Comparison of ENCODE assay signal across 8 cellular contexts in genomic region chr16:4616047-4616811, GRCh38. TPM values are rescaled to one million over a fixed set of nuclear protein-coding genes. Genes with fewer than 3 reads are reported as not detected.
DNase-seq lines count a peak whose midpoint lies in the region; ATAC-seq and TF ChIP-seq lines count a peak whose summit lies in the region.

No MANE protein-coding gene starts in this region.

- 0% methylated on average over 14 of the region's 57 CpGs for WGBS in right lobe of liver (ENCODE audit: insufficient coverage, low coverage, low lambda C conversion rate, missing lambda C conversion rate)

- H3K36me3 ChIP-seq in CD4-positive, CD25-positive, alpha-beta regulatory T cell (ENCODE audit: control insufficient read depth, insufficient read depth, low read length): no peaks in the 10 kb centered on the region
- H3K36me3 ChIP-seq in right lobe of liver: no peaks in the 10 kb centered on the region

- ATAC-seq in CD4-positive, CD25-positive, alpha-beta regulatory T cell (ENCODE audit: low read depth in 2 of 2): peak; percentile 91 to 92
- peak; percentile 81 for ATAC-seq in GM19395 (IDR thresholded peaks at IDR 0.05; ENCODE audit: unreplicated experiment)
- ATAC-seq in HG03565 (IDR thresholded peaks at IDR 0.05; ENCODE audit: unreplicated experiment): peak; percentile 61
- ATAC-seq in right lobe of liver: peak; percentile 76 to 85 (median 78)

- no peaks in the 10 kb centered on the region for H3K27me3 Mint-ChIP-seq in CD4-positive, CD25-positive, alpha-beta regulatory T cell

- TF ChIP-seq POLR2A in right lobe of liver (IDR thresholded peaks at IDR 0.05): peak; percentile 92

- DNase-seq in CD4-positive, CD25-positive, alpha-beta regulatory T cell: peak; percentile 99 to 100 (median 99)
- peak; percentile 91 for DNase-seq in NCI-H748 treated with DMSO at 0.1 percent for 48 hours (lab: John Stamatoyannopoulos, UW)
- peak; percentile 98 to 99 for DNase-seq in activated CD4-positive, alpha-beta T cell treated with anti-CD3 and anti-CD28 coated beads, Interleukin-2, amount 50 U/mL, for 48 hours
- DNase-seq in dorsolateral prefrontal cortex: peak; percentile 98 to 100 (median 99)
- peak; percentile 99 to 100 (median 99) for DNase-seq in right lobe of liver
- DNase-seq in stimulated activated CD4-positive, alpha-beta T cell treated with anti-CD3 and anti-CD28 coated beads, Interleukin-4, amount 100 ng/mL, for 4 hours: peak; percentile 99 to 100

- no peaks in the 10 kb centered on the region for H3K36me3 Mint-ChIP-seq in CD4-positive, CD25-positive, alpha-beta regulatory T cell

- peaks cover 0 to 52% (median 8%) of the 10 kb centered on the region in 4 donors for H3K4me1 Mint-ChIP-seq in CD4-positive, CD25-positive, alpha-beta regulatory T cell

- no peaks in the 10 kb centered on the region for H3K27me3 ChIP-seq in CD4-positive, CD25-positive, alpha-beta regulatory T cell (ENCODE audit: control insufficient read depth, insufficient read depth, low read length)
- no peaks in the 10 kb centered on the region for H3K27me3 ChIP-seq in dorsolateral prefrontal cortex
- H3K27me3 ChIP-seq in right lobe of liver: no peaks in the 10 kb centered on the region

- peak overlapping the region; percentile 93 to 96 (median 95) for H3K4me3 Mint-ChIP-seq in CD4-positive, CD25-positive, alpha-beta regulatory T cell

- H3K27ac ChIP-seq in CD4-positive, CD25-positive, alpha-beta regulatory T cell (ENCODE audit: insufficient read depth, low read length, poor library complexity, severe bottlenecking): peak overlapping the region; percentile 96
- H3K27ac ChIP-seq in dorsolateral prefrontal cortex (peak overlapping the region; percentile 75 to 100 (median 98)), right lobe of liver (peak overlapping the region; percentile 97 to 100 (median 98))

- no peaks in the 10 kb centered on the region for H3K9me3 ChIP-seq in CD4-positive, CD25-positive, alpha-beta regulatory T cell (ENCODE audit: control insufficient read depth in 2 of 2, low read length in 2 of 2)
- no peaks in the 10 kb centered on the region for H3K9me3 ChIP-seq in right lobe of liver

- H3K4me1 ChIP-seq in CD4-positive, CD25-positive, alpha-beta regulatory T cell (ENCODE audit: control insufficient read depth, insufficient read depth, low read length, poor library complexity, severe bottlenecking): peaks cover 53% of the 10 kb centered on the region
- peaks cover 0 to 69% (median 22%) of the 10 kb centered on the region in 4 donors for H3K4me1 ChIP-seq in right lobe of liver

- H3K27ac Mint-ChIP-seq in CD4-positive, CD25-positive, alpha-beta regulatory T cell: peak overlapping the region; percentile 95 to 99 (median 99)

- no peaks in the 10 kb centered on the region for H3K9me3 Mint-ChIP-seq in CD4-positive, CD25-positive, alpha-beta regulatory T cell

- TF ChIP-seq CTCF in dorsolateral prefrontal cortex (IDR thresholded peaks at IDR 0.05 in 54 of 56, conservative IDR thresholded peaks at IDR 0.05 in 2 of 56; ENCODE audit: low read depth in 1 of 56, partially characterized antibody in 56 of 56) (peak in 54 of 56 donors; percentile 15 to 77 (median 59)), right lobe of liver (IDR thresholded peaks at IDR 0.05) (peak in 3 of 4 donors; percentile 40 to 47 (median 41))

- peak overlapping the region; percentile 66 for H3K4me3 ChIP-seq in CD4-positive, CD25-positive, alpha-beta regulatory T cell (ENCODE audit: low read depth, low read length)
- peak overlapping the region; percentile 56 to 97 (median 81) for H3K4me3 ChIP-seq in dorsolateral prefrontal cortex
- H3K4me3 ChIP-seq in right lobe of liver: peak overlapping the region; percentile 54 to 68 (median 60)

- intact Hi-C loops in dorsolateral prefrontal cortex (cut with DNase I) (loop anchor here (1.0 to 5.0 kb wide), 3 partner anchors 8 to 65 kb away; partner anchors contain the start of gene MGRN1 (in 1 of the 2)), right lobe of liver (cut with DNase I) (no loop called here)

RNA-seq across cellular contexts. Expression of gene UBALD1, which starts 1.5 kb away (rescaled TPM):
- total RNA-seq in CD4-positive, CD25-positive, alpha-beta regulatory T cell: 53.7 TPM
- polyA plus RNA-seq in CD4-positive, CD25-positive, alpha-beta regulatory T cell: 1 to 10 TPM; 5.1 to 7.3 (median 5.4) TPM
- total RNA-seq in dorsolateral prefrontal cortex (10 to 100 TPM; 31.3 to 75.7 (median 43.5) TPM), right lobe of liver (10 to 100 TPM in 4 of 6 experiments, 1 to 10 TPM in 2; 6.4 to 29.5 (median 17.2) TPM)

RNA-seq across cellular contexts. Expression of gene MGRN1, which starts 8.4 kb away (rescaled TPM):
- total RNA-seq in CD4-positive, CD25-positive, alpha-beta regulatory T cell: 78.2 TPM
- polyA plus RNA-seq in CD4-positive, CD25-positive, alpha-beta regulatory T cell: 1 to 10 TPM; 2.5 to 4.7 (median 4.4) TPM
- 100 to 1,000 TPM in 117 of 120 experiments, 10 to 100 TPM in 3; 92.0 to 167 (median 124) TPM for total RNA-seq in dorsolateral prefrontal cortex
- total RNA-seq in right lobe of liver: 10 to 100 TPM; 42.5 to 67.3 (median 49.5) TPM

Comparison
In these comparisons a context has a peak if more than half of its experiments do, and no peak if none do; other contexts are left out.
1. Peak in every context shown above with its lines: DNase-seq, ATAC-seq, H3K4me3 ChIP-seq and H3K27ac ChIP-seq.
2. intact Hi-C loops: an anchor here in dorsolateral prefrontal cortex (1.0 to 5.0 kb wide); none called in right lobe of liver.